Comparison of ENCODE assay signal across 8 cellular contexts in the genomic region with DNA sequence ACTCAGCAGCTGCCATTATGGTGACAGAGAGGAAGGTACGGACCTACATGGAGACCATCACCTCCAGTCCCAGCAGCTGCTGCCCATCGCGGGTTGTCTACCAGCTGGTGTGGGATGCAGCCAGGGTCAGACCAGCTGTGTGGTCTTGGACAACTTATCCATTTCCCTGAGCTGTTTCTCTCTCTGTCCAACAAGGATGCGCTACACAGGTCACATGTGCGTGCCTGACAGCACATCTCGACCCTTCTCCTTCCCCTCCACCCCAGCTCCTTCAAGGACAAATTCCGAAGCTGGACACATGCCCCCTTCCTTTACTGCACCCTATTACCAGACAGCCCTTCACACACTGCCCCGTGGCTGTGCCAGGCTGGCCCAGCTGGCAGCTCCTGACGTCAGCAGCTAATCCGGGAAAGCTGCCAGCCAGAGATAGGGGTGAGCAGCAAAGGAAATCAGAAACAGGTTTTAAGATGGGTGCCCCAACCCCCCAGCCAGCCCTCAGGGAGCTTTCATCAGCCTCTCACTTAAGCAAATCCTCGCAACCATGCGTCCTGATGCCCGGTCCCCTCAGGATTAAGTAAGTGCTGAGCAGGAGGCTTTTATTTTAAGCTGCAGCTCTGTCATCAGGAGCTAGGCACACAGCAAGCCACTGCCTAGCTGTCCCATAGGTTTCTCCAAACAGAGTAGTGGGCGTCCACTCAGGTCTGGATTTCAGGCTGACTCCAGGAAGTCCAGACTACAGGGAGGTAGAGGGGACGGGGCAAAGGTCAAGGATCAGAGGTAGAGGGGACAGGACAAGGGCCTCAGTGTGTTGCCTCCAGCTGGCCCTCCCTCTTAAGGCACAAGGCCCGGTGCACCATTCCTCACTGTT. TPM values are rescaled to one million over a fixed set of nuclear protein-coding genes. Genes with fewer than 3 reads are reported as not detected.
A peak's percentile ranks its signal among the peaks of the same experiment; 100 is the strongest.
DNase-seq lines count a peak whose midpoint lies in the region; ATAC-seq, FAIRE-seq and TF ChIP-seq lines count a peak whose summit lies in the region.

No MANE protein-coding gene starts in this region.

- no peak overlapping the region for H2BK15ac ChIP-seq in H1 (ENCODE audit: low read length)

- no peak overlapping the region for H4K5ac ChIP-seq in H1 (ENCODE audit: insufficient read length, low read depth, low read length)

- H3K27ac Mint-ChIP-seq in CD14-positive monocyte: peak overlapping the region in 1 of 7 donors; percentile 12

- peaks cover 10% of the 10 kb centered on the region for H3K4me1 Mint-ChIP-seq in CD14-positive monocyte

- 85% methylated on average over 16 of the region's 16 CpGs; no CpG with 5 or more reads in 1 of the 2 experiments for whole genome bisulfite sequencing in H1 (ENCODE audit: extremely low coverage in 1 of 2, insufficient coverage in 1 of 2, insufficient read length in 1 of 2, insufficient replicate concordance in 2 of 2, low coverage in 1 of 2, low lambda C conversion rate in 2 of 2, missing lambda C conversion rate in 1 of 2), 2 experiments

- H3K23me2 ChIP-seq in H1 (ENCODE audit: low read depth, low read length): no peaks in the 10 kb centered on the region

- H3K36me3 ChIP-seq in H1 (ENCODE audit: control insufficient read depth in 2 of 4, insufficient read depth in 4 of 4, low read length in 3 of 4) (no peaks in the 10 kb centered on the region; a peak in 2 of 8 replicates), muscle layer of colon (ENCODE audit: insufficient read depth, low read length) (peaks cover 25% of the 10 kb centered on the region)

- no peak for TF ChIP-seq EP300 in H1 (IDR thresholded peaks at IDR 0.05; ENCODE audit: borderline replicate concordance in 1 of 2, low read depth in 2 of 2, low read length in 2 of 2)

- ATAC-seq in HG03108 (IDR thresholded peaks at IDR 0.05; ENCODE audit: unreplicated experiment) (no peak), GM21619 (IDR thresholded peaks at IDR 0.05; ENCODE audit: unreplicated experiment) (no peak)

- no peak overlapping the region for H3K4me2 ChIP-seq in H1 (ENCODE audit: insufficient read depth in 1 of 2, low read depth in 2 of 2, low read length in 2 of 2)

- no peak overlapping the region for H2BK12ac ChIP-seq in H1 (ENCODE audit: low read depth, low read length)

- H3K4me3 ChIP-seq in H1 (ENCODE audit: extremely low read depth in 1 of 4, insufficient read depth in 2 of 4, low read depth in 3 of 4, low read length in 4 of 4) (no peak overlapping the region), muscle layer of colon (ENCODE audit: low read depth in 1 of 2, low read length in 2 of 2) (no peak overlapping the region)

- no peak overlapping the region for H2AFZ ChIP-seq in H1 (ENCODE audit: low read length)

- no peak overlapping the region for H3K56ac ChIP-seq in H1 (replicated peaks; ENCODE audit: insufficient read length, low read depth, low read length)

- no peak overlapping the region for H4K91ac ChIP-seq in H1 (replicated peaks; ENCODE audit: insufficient read length, low read length)

- H3K27me3 ChIP-seq in H1 (replicated peaks in 1 of 4; ENCODE audit: control insufficient read depth in 3 of 4, extremely low read depth in 1 of 4, insufficient read depth in 3 of 4, low read length in 3 of 4): no peaks in the 10 kb centered on the region
- no peaks in the 10 kb centered on the region for H3K27me3 ChIP-seq in muscle layer of colon (ENCODE audit: control insufficient read depth in 1 of 2, insufficient read depth in 2 of 2, low read length in 2 of 2)

- no peak overlapping the region for H3K4me3 Mint-ChIP-seq in CD14-positive monocyte

- H3K36me3 Mint-ChIP-seq in CD14-positive monocyte: no peaks in the 10 kb centered on the region

- H3K4me1 ChIP-seq in H1 (replicated peaks in 1 of 4; ENCODE audit: control insufficient read depth in 3 of 4, insufficient read depth in 4 of 4, low read length in 3 of 4) (peaks cover 0 to 3% (median 0%) of the 10 kb centered on the region in 4 experiments; a peak in 1 of 7 replicates), muscle layer of colon (ENCODE audit: insufficient read depth, low read length) (peaks cover 28% of the 10 kb centered on the region)

- TF ChIP-seq CTCF in H1 (IDR thresholded peaks at IDR 0.05; ENCODE audit: control extremely low read depth in 1 of 3, insufficient read depth in 1 of 3, low read depth in 1 of 3, low read length in 3 of 3) (no peak), CD14-positive monocyte (IDR thresholded peaks at IDR 0.05) (no peak), GM10248 (IDR thresholded peaks at IDR 0.05; ENCODE audit: control extremely low read depth, extremely low read depth, low read depth, missing control alignments) (no peak)

- CTCF ChIA-PET in H1 (lab: Charles Lee; ENCODE audit: partially characterized antibody): interaction anchor here (0.7 to 15.8 kb wide), 26 partner anchors 8 to 195 kb away, joined by 3 to 269 read pairs (median 8); a partner anchor contains a TSS
- CTCF ChIA-PET in GM10248 (lab: Yijun Ruan, JAX): interaction anchor here (0.8 to 7.9 kb wide), 19 partner anchors 9 to 479 kb away, joined by 3 to 190 read pairs (median 7); a partner anchor contains a TSS

- no peak overlapping the region for H3K27ac ChIP-seq in H1 (ENCODE audit: low read depth, low read length)
- peak overlapping the region; percentile 1 for H3K27ac ChIP-seq in muscle layer of colon (ENCODE audit: low read depth, low read length)

- H3K4ac ChIP-seq in H1 (replicated peaks; ENCODE audit: insufficient read length, low read depth, low read length): no peak overlapping the region

- no peak overlapping the region for H2BK120ac ChIP-seq in H1 (replicated peaks; ENCODE audit: low read depth, low read length)

- H4K20me1 ChIP-seq in H1 (replicated peaks in 1 of 2; ENCODE audit: control insufficient read depth in 1 of 2, insufficient read depth in 2 of 2, low read length in 2 of 2): no peaks in the 10 kb centered on the region

- no peak overlapping the region; the same call in 1 of the 2 replicates for H4K8ac ChIP-seq in H1 (ENCODE audit: extremely low read depth, insufficient read depth, low read length)

- H3K9ac ChIP-seq in H1 (replicated peaks in 1 of 4; ENCODE audit: extremely low read depth in 1 of 4, low read depth in 3 of 4, low read length in 3 of 4) (no peak overlapping the region), muscle layer of colon (ENCODE audit: low read length) (no peak overlapping the region)

- H2AK5ac ChIP-seq in H1 (ENCODE audit: low read depth, low read length): 0 out of 2 replicates have a peak overlapping the region, but pooled peaks have one; percentile 39

- H3K14ac ChIP-seq in H1 (ENCODE audit: insufficient read length): no peak overlapping the region

- H3K79me2 ChIP-seq in H1 (ENCODE audit: control insufficient read depth in 1 of 2, insufficient read depth in 2 of 2, low read length in 2 of 2): no peaks in the 10 kb centered on the region

- H3K27me3 Mint-ChIP-seq in CD14-positive monocyte (ENCODE audit: low read depth in 3 of 3): peaks cover 3 to 6% (median 3%) of the 10 kb centered on the region in 3 donors

- no peak for TF ChIP-seq RAD21 in H1 (IDR thresholded peaks at IDR 0.05 in 1 of 2, conservative IDR thresholded peaks at IDR 0.05 in 1 of 2; ENCODE audit: low read depth in 2 of 2, low read length in 2 of 2)

- intact Hi-C loops in CD14-positive monocyte (cut with micrococcal nuclease): loop anchor here in 1 of 2 donors (2.0 to 10.0 kb wide), 2 partner anchors 115 to 193 kb away; no protein-coding TSS in a partner anchor

- TF ChIP-seq POLR2A in H1 (IDR thresholded peaks at IDR 0.05; ENCODE audit: control extremely low read depth in 1 of 2, low read depth in 2 of 2, low read length in 2 of 2): no peak

- no peaks in the 10 kb centered on the region for H3K79me1 ChIP-seq in H1 (ENCODE audit: low read depth, low read length)

- no peak overlapping the region for H2BK20ac ChIP-seq in H1 (ENCODE audit: low read length)

- H3K9me3 ChIP-seq in H1 (ENCODE audit: insufficient read depth in 2 of 2, low read depth in 1 of 2, low read length in 1 of 2): no peaks in the 10 kb centered on the region
- H3K9me3 ChIP-seq in muscle layer of colon (ENCODE audit: low read length): no peaks in the 10 kb centered on the region

- FAIRE-seq in H1 (lab: Jason Lieb, UNC): no peak

- DNase-seq in C1 segment of cervical spinal cord (lab: John Stamatoyannopoulos, UW) (peak in 13 of 14 donors; percentile 30 to 88 (median 80)), NCI-H2171 (lab: John Stamatoyannopoulos, UW) (peak; percentile 81), H1 (ENCODE audit: low read depth in 1 of 2, low spot score in 2 of 2) (no peak), CD14-positive monocyte (ENCODE audit: low spot score) (no peak), GM10248 (ENCODE audit: extremely low spot score) (no peak)

- H3K23ac ChIP-seq in H1 (ENCODE audit: insufficient read length): no peak overlapping the region

- H3K9me3 Mint-ChIP-seq in CD14-positive monocyte: no peaks in the 10 kb centered on the region

- H3K18ac ChIP-seq in H1 (ENCODE audit: extremely low read depth, low read length): no peak overlapping the region

- no peak overlapping the region for H2BK5ac ChIP-seq in H1 (ENCODE audit: low read depth, low read length)

- POLR2A ChIA-PET in H1 (lab: Charles Lee; ENCODE audit: partially characterized antibody): interaction anchor here (0.6 to 9.8 kb wide), 16 partner anchors 9 to 133 kb away, joined by 3 to 106 read pairs (median 4); a partner anchor contains a TSS
- POLR2A ChIA-PET in GM10248 (lab: Yijun Ruan, JAX): no interaction called here

TF ChIP-seq in H1, 55 proteins besides CTCF, POLR2A, EP300 and RAD21 (continues in another document):
- no peak for TF ChIP-seq RFX5 (IDR thresholded peaks at IDR 0.05; ENCODE audit: borderline replicate concordance, low read depth, low read length)

RNA-seq across cellular contexts. Expression of a gene that starts 20.3 kb away (rescaled TPM):
- 7.4 and 8.9 TPM in 2 replicates for total RNA-seq in H1 (2021; fragmentation: NEBNext Ultra II Directional; extraction: Animal tissue kit (Norgen Biotek cat#: 25700))
- 9.0 and 14.3 TPM in 2 replicates for polyA plus RNA-seq in H1 (2011; rRNA removed)
- 15.4 TPM for polyA plus RNA-seq in H1 (2011; cell fraction: cytosol; rRNA removed)
- polyA plus RNA-seq in H1 (2011; cell fraction: nucleus; rRNA removed): 16.9 TPM
- 4.2 to 9.7 TPM (median 7.2 TPM) in 4 replicates for polyA plus RNA-seq in H1 (2012, experiment 1 of 2)
- polyA plus RNA-seq in H1 (2012, experiment 2 of 2): 6.6 TPM
- 3.7 TPM for polyA plus RNA-seq in H1 (2013, experiment 1 of 2)
- polyA plus RNA-seq in H1 (2013, experiment 2 of 2): 2.6 TPM
- 22.9 and 32.1 TPM in 2 replicates for polyA minus RNA-seq in H1 (2011; rRNA and poly(A)+ RNA removed)
- polyA minus RNA-seq in H1 (2011; cell fraction: cytosol; rRNA and poly(A)+ RNA removed): 7.9 TPM
- polyA minus RNA-seq in H1 (2011; cell fraction: nucleus; rRNA and poly(A)+ RNA removed): 5.2 TPM
- polyA plus RNA-seq in CD14-positive monocyte: 1 to 10 TPM in 1 of 2 donors, under 1 TPM in 1; 0.71 to 1.1 TPM

RNA-seq across cellular contexts. Expression of a gene that starts 44.6 kb away (rescaled TPM):
- total RNA-seq in H1 (2021; fragmentation: NEBNext Ultra II Directional; extraction: Animal tissue kit (Norgen Biotek cat#: 25700)): 52.8 and 54.1 TPM in 2 replicates
- polyA plus RNA-seq in H1 (2011; rRNA removed) (27.0 and 37.5 TPM in 2 replicates), CD14-positive monocyte (10 to 100 TPM in 1 of 2 donors, 1 to 10 TPM in 1; 7.0 to 11.5 TPM)
- polyA plus RNA-seq in H1 (2011; cell fraction: cytosol; rRNA removed): 17.4 TPM
- polyA plus RNA-seq in H1 (2011; cell fraction: nucleus; rRNA removed): 22.6 TPM
- polyA plus RNA-seq in H1 (2012, experiment 1 of 2): 30.2 to 35.8 TPM (median 33.5 TPM) in 4 replicates
- polyA plus RNA-seq in H1 (2012, experiment 2 of 2): 39.6 TPM
- polyA plus RNA-seq in H1 (2013, experiment 1 of 2): 27.4 TPM
- polyA plus RNA-seq in H1 (2013, experiment 2 of 2): 28.2 TPM
- 20.4 and 28.3 TPM in 2 replicates for polyA minus RNA-seq in H1 (2011; rRNA and poly(A)+ RNA removed)
- 20.0 TPM for polyA minus RNA-seq in H1 (2011; cell fraction: cytosol; rRNA and poly(A)+ RNA removed)
- polyA minus RNA-seq in H1 (2011; cell fraction: nucleus; rRNA and poly(A)+ RNA removed): 12.7 TPM

Comparison
In these comparisons a context has a peak if more than half of its experiments do, and no peak if none do; other contexts are left out.
1. DNase-seq: peak in C1 segment of cervical spinal cord (13 of 14) and NCI-H2171 (single experiment); none in H1 (0 of 2), CD14-positive monocyte (single experiment) and GM10248 (single experiment).